7 cellular contexts compared by ENCODE assay signal in the genomic region with DNA sequence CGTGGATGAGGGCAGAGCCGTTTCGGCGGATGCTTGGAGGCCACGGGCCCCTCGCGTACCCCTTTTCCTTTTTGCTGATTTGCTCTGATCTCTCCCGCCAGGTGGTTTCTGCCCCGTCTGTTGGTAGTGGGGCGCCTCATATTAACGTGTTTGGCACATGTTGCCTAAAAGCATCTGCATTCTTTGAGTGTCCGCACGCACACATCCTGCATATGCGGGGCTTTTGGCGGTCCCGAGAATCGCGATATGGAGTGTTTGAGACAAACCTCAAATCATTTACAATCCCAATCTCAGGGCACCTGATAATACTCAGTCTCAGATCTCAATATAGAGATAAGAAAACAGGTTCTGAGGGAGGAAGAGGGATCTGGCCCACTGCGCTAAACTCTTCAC. TPM values are rescaled to one million over a fixed set of nuclear protein-coding genes. Genes with fewer than 3 reads are reported as not detected.
DNase-seq lines count a peak whose midpoint lies in the region; ATAC-seq lines count a peak whose summit lies in the region.

No MANE protein-coding gene starts in this region.

- H3K4me1 ChIP-seq in HUES6 (ENCODE audit: control insufficient read depth, insufficient read depth, low read length) (peaks cover 25% of the 10 kb centered on the region), stomach smooth muscle (ENCODE audit: control insufficient read depth, insufficient read depth, low read length) (peaks cover 44% of the 10 kb centered on the region)

- peak overlapping the region; percentile 100 for H3K27ac ChIP-seq in HUES6 (ENCODE audit: low read depth, low read length)
- peak overlapping the region; percentile 92 for H3K27ac ChIP-seq in stomach smooth muscle (ENCODE audit: low read length)

- peak overlapping the region; percentile 99 for H3K9ac ChIP-seq in HUES6 (ENCODE audit: low read length)
- H3K9ac ChIP-seq in stomach smooth muscle (ENCODE audit: low read length in 2 of 2) = peak overlapping the region; percentile 91

- no peaks in the 10 kb centered on the region for H3K27me3 Mint-ChIP-seq in activated naive CD8-positive, alpha-beta T cell
- peaks cover 15 to 26% (median 24%) of the 10 kb centered on the region in 3 donors for H3K27me3 Mint-ChIP-seq in immature natural killer cell (ENCODE audit: low read depth in 3 of 3)

- in situ Hi-C loops in KBM-7 (cut with MboI; ENCODE audit: low pct_unique_long_range_greater_than_20kb, low sequenced_read_pairs) = no loop called here

- H3K27me3 ChIP-seq in HUES6 (ENCODE audit: control insufficient read depth, insufficient read depth, low read length) (no peaks in the 10 kb centered on the region), stomach smooth muscle (ENCODE audit: control insufficient read depth in 1 of 2, insufficient read depth in 2 of 2, low read length in 2 of 2) (no peaks in the 10 kb centered on the region)

- H3K4me3 ChIP-seq in HUES6 (ENCODE audit: low read depth, low read length) (peak overlapping the region; percentile 97), stomach smooth muscle (ENCODE audit: low read length in 2 of 2) (peak overlapping the region; percentile 79 to 95)

- peaks cover 13% of the 10 kb centered on the region for H3K36me3 Mint-ChIP-seq in activated naive CD8-positive, alpha-beta T cell
- H3K36me3 Mint-ChIP-seq in immature natural killer cell = peaks cover 0 to 5% (median 0%) of the 10 kb centered on the region in 3 donors

- H3K36me3 ChIP-seq in HUES6 (ENCODE audit: control insufficient read depth, insufficient read depth, low read length) (peaks cover 28% of the 10 kb centered on the region), stomach smooth muscle (ENCODE audit: control insufficient read depth in 2 of 2, insufficient read depth in 2 of 2, low read length in 2 of 2) (peaks cover 7 to 10% of the 10 kb centered on the region in 2 donors)

- ATAC-seq in GM19395 (IDR thresholded peaks at IDR 0.05; ENCODE audit: unreplicated experiment) = no peak

- peaks cover 23% of the 10 kb centered on the region for H3K4me1 Mint-ChIP-seq in activated naive CD8-positive, alpha-beta T cell (ENCODE audit: low read depth)
- H3K4me1 Mint-ChIP-seq in immature natural killer cell = peaks cover 40 to 45% of the 10 kb centered on the region in 2 donors

- peak overlapping the region; percentile 99 for H3K27ac Mint-ChIP-seq in activated naive CD8-positive, alpha-beta T cell
- H3K27ac Mint-ChIP-seq in immature natural killer cell = peak overlapping the region; percentile 95 to 99 (median 97)

- H3K4me3 Mint-ChIP-seq in activated naive CD8-positive, alpha-beta T cell = peak overlapping the region; percentile 98
- H3K4me3 Mint-ChIP-seq in immature natural killer cell = peak overlapping the region; percentile 92 to 99 (median 94)

- no peaks in the 10 kb centered on the region for H3K9me3 ChIP-seq in HUES6 (ENCODE audit: control insufficient read depth, insufficient read depth, low read depth, low read length)
- H3K9me3 ChIP-seq in stomach smooth muscle (ENCODE audit: control insufficient read depth in 2 of 2, low read length in 2 of 2) = no peaks in the 10 kb centered on the region

- no peak for DNase-seq in immature natural killer cell
- no peak for DNase-seq in NCI-H1694 treated with DMSO at 0.1 percent for 48 hours (lab: John Stamatoyannopoulos, UW)
- no peak for DNase-seq in KBM-7

- H3K9me3 Mint-ChIP-seq in activated naive CD8-positive, alpha-beta T cell (ENCODE audit: low read depth) = no peaks in the 10 kb centered on the region
- no peaks in the 10 kb centered on the region for H3K9me3 Mint-ChIP-seq in immature natural killer cell

RNA-seq across cellular contexts. Expression of gene U2AF2, which starts 0.8 kb away (rescaled TPM):
- polyA plus RNA-seq in immature natural killer cell = 10 to 100 TPM in 1 of 3 donors, 1 to 10 TPM in 2; 3.1 to 17.0 (median 8.0) TPM

RNA-seq across cellular contexts. Expression of gene CCDC106, which starts 7.6 kb away (rescaled TPM):
- 1 to 10 TPM in 2 of 3 donors, not detected in 1; 1.1 to 1.7 TPM for polyA plus RNA-seq in immature natural killer cell

RNA-seq across cellular contexts. Expression of gene ZNF581, which starts 12.2 kb away (rescaled TPM):
- polyA plus RNA-seq in immature natural killer cell = 10 to 100 TPM in 2 of 3 donors, 1 to 10 TPM in 1; 8.4 to 24.9 (median 20.6) TPM

RNA-seq across cellular contexts. Expression of gene ZNF580, which starts 14.8 kb away (rescaled TPM):
- polyA plus RNA-seq in immature natural killer cell = 10 to 100 TPM in 2 of 3 donors, 1 to 10 TPM in 1; 9.6 to 27.8 (median 13.8) TPM

RNA-seq across cellular contexts. Expression of gene EPN1, which starts 19.4 kb away (rescaled TPM):
- 10 to 100 TPM in 1 of 3 donors, 1 to 10 TPM in 2; 3.0 to 15.3 (median 3.7) TPM for polyA plus RNA-seq in immature natural killer cell
